18 cellular contexts compared by ENCODE assay signal in genomic region chr7:155090647-155091046, GRCh38. TPM values are rescaled to one million over a fixed set of nuclear protein-coding genes. Genes with fewer than 3 reads are reported as not detected.
A peak's percentile ranks its signal among the peaks of the same experiment; 100 is the strongest.
DNase-seq lines count a peak whose midpoint lies in the region; ATAC-seq and TF ChIP-seq lines count a peak whose summit lies in the region.
"Had no signal": no experiment of that assay in that cellular context is flagged by ENCODE, and none has a peak within 500 bp of the region (broad histone marks: within the 10 kb centered on the region; RNA-seq: fewer than 3 reads in every experiment).

No MANE protein-coding gene starts in this region.

- peaks cover 3% of the 10 kb centered on the region for H3K4me1 Mint-ChIP-seq in activated T-cell treated with anti-CD3 and anti-CD28 coated beads, Interleukin-2, amount 50 U/mL, for 4 hours (ENCODE audit: low read depth)

- H3K4me3 ChIP-seq in adrenal gland: no peak overlapping the region
- H3K4me3 ChIP-seq: gastroesophageal sphincter had no signal

- no peak overlapping the region for H3K27ac ChIP-seq in adrenal gland
- H3K27ac ChIP-seq: gastroesophageal sphincter had no signal

- H3K4me1 ChIP-seq in adrenal gland (replicated peaks in 1 of 2): no peaks in the 10 kb centered on the region
- H3K4me1 ChIP-seq: gastroesophageal sphincter had no signal

- H3K27me3 ChIP-seq in adrenal gland: peaks cover 4% of the 10 kb centered on the region

- H3K36me3 Mint-ChIP-seq in activated T-cell treated with anti-CD3 and anti-CD28 coated beads, Interleukin-2, amount 50 U/mL, for 4 hours (ENCODE audit: insufficient read depth): no peaks in the 10 kb centered on the region
- H3K36me3 Mint-ChIP-seq: natural killer cell treated with Interleukin-12 subunit alpha and Interleukin-12 subunit beta and Interleukin-15 and Interleukin-18, amount 100 ng/mL, for 72 hours had no signal

- H3K36me3 ChIP-seq in adrenal gland (replicated peaks in 1 of 2): no peaks in the 10 kb centered on the region
- H3K36me3 ChIP-seq: gastroesophageal sphincter had no signal

- intact Hi-C loops in adrenal gland (cut with DNase I): no loop called here

- peak; percentile 56 to 80 for ATAC-seq in activated T-cell treated with anti-CD3 and anti-CD28 coated beads, Interleukin-2, amount 50 U/mL, for 4 hours
- no peak for ATAC-seq in HG02970 (IDR thresholded peaks at IDR 0.05; ENCODE audit: low FRiP score, unreplicated experiment)
- ATAC-seq in GM21717 (IDR thresholded peaks at IDR 0.05; ENCODE audit: unreplicated experiment): no peak
- ATAC-seq: gastroesophageal sphincter; natural killer cell treated with Interleukin-12 subunit alpha and Interleukin-12 subunit beta and Interleukin-15 and Interleukin-18, amount 100 ng/mL, for 72 hours had no signal

- peak in 2 of 3 experiments; percentile 3 for DNase-seq in activated CD8-positive, alpha-beta memory T cell treated with anti-CD3 and anti-CD28 coated beads for 48 hours (ENCODE audit: low read depth in 2 of 3, low spot score in 2 of 3)
- DNase-seq in activated CD8-positive, alpha-beta memory T cell treated with anti-CD3 and anti-CD28 coated beads, Interleukin-2, amount 50 U/mL, for 4 hours: no peak
- DNase-seq in M059J (ENCODE audit: low read depth): peak; percentile 60
- no peak for DNase-seq in activated T-cell treated with anti-CD3 and anti-CD28 coated beads, Interleukin-2, amount 50 U/mL, for 4 hours
- peak; percentile 0 to 3 for DNase-seq in stimulated activated CD8-positive, alpha-beta memory T cell treated with anti-CD3 and anti-CD28 coated beads, Interleukin-4, amount 100 ng/mL, for 4 hours (ENCODE audit: low read depth in 2 of 2, low spot score in 1 of 2)
- DNase-seq in adrenal gland: no peak
- DNase-seq: ACHN, amygdala, Karpas-422, NCI-H1436, NCI-H524 had no signal

- no peaks in the 10 kb centered on the region for H3K9me3 ChIP-seq in adrenal gland (replicated peaks in 1 of 3)
- H3K9me3 ChIP-seq: gastroesophageal sphincter had no signal

- H3K27me3 Mint-ChIP-seq in activated T-cell treated with anti-CD3 and anti-CD28 coated beads, Interleukin-2, amount 50 U/mL, for 4 hours (ENCODE audit: low read depth): peaks cover 28% of the 10 kb centered on the region

- H3K9me3 Mint-ChIP-seq in activated T-cell treated with anti-CD3 and anti-CD28 coated beads, Interleukin-2, amount 50 U/mL, for 4 hours: no peaks in the 10 kb centered on the region

- TF ChIP-seq CTCF in adrenal gland (IDR thresholded peaks at IDR 0.05): no peak

- H3K4me3 Mint-ChIP-seq in activated T-cell treated with anti-CD3 and anti-CD28 coated beads, Interleukin-2, amount 50 U/mL, for 4 hours: no peak overlapping the region
- H3K4me3 Mint-ChIP-seq: natural killer cell treated with Interleukin-12 subunit alpha and Interleukin-12 subunit beta and Interleukin-15 and Interleukin-18, amount 100 ng/mL, for 72 hours had no signal

- 67 to 84% (median 70%) methylated on average over 3 of the region's 3 CpGs for whole genome bisulfite sequencing in adrenal gland, 4 donors

- no peak for TF ChIP-seq POLR2A in adrenal gland (IDR thresholded peaks at IDR 0.05)

RNA-seq across cellular contexts. Expression of gene HTR5A, which starts 20.5 kb away (rescaled TPM):
- total RNA-seq in M059J (2014; rRNA removed; shearing (Covaris generic)): not detected in 2 replicates
- not detected for total RNA-seq in activated T-cell treated with anti-CD3 and anti-CD28 coated beads, Interleukin-2, amount 50 U/mL, for 4 hours
- not detected for total RNA-seq in adrenal gland
- not detected for polyA plus RNA-seq in adrenal gland
- total RNA-seq: endothelial cell of umbilical vein; gastroesophageal sphincter; H1; natural killer cell treated with Interleukin-12 subunit alpha and Interleukin-12 subunit beta and Interleukin-15 and Interleukin-18, amount 100 ng/mL, for 72 hours; T-helper 2 cell treated with Interferon-gamma antibody and Interleukin-4, amounts not matched to agents 100 ng/mL and 5 ng/mL, for 36 hours had no signal
- polyA plus RNA-seq: endothelial cell of umbilical vein had no signal

Comparison
In these comparisons a context has a peak if more than half of its experiments do, and no peak if none do; other contexts are left out.
1. DNase-seq: peak in activated CD8-positive, alpha-beta memory T cell treated with anti-CD3 and anti-CD28 coated beads for 48 hours (2 of 3), M059J (single experiment) and stimulated activated CD8-positive, alpha-beta memory T cell treated with anti-CD3 and anti-CD28 coated beads, Interleukin-4, amount 100 ng/mL, for 4 hours (2 of 2); none in activated CD8-positive, alpha-beta memory T cell treated with anti-CD3 and anti-CD28 coated beads, Interleukin-2, amount 50 U/mL, for 4 hours (single experiment), activated T-cell treated with anti-CD3 and anti-CD28 coated beads, Interleukin-2, amount 50 U/mL, for 4 hours (single experiment) and adrenal gland (0 of 7).
2. ATAC-seq: peak in activated T-cell treated with anti-CD3 and anti-CD28 coated beads, Interleukin-2, amount 50 U/mL, for 4 hours (2 of 2); none in HG02970 (single experiment) and GM21717 (single experiment).